In genomic region chr16:86517652-86518258, GRCh38 we compare ENCODE assay signal across 8 cellular contexts. TPM values are rescaled to one million over a fixed set of nuclear protein-coding genes. Genes with fewer than 3 reads are reported as not detected.
DNase-seq lines count a peak whose midpoint lies in the region; ATAC-seq, FAIRE-seq and TF ChIP-seq lines count a peak whose summit lies in the region.

No MANE protein-coding gene starts in this region.

- H3K27ac ChIP-seq in WERI-Rb-1 (no peak overlapping the region), foreskin keratinocyte (no peak overlapping the region)

- H3K27me3 ChIP-seq in WERI-Rb-1 (ENCODE audit: insufficient read depth, low read depth, severe bottlenecking) (peaks cover 43% of the 10 kb centered on the region), foreskin keratinocyte (peaks cover 75% of the 10 kb centered on the region)

- peak; percentile 92 for FAIRE-seq in HTR-8/SVneo (lab: Jason Lieb, UNC)

- H3K4me1 ChIP-seq in foreskin keratinocyte: peaks cover 3% of the 10 kb centered on the region

- no peak overlapping the region for H3K4me3 Mint-ChIP-seq in osteocyte (ENCODE audit: unreplicated experiment)

- peaks cover 3% of the 10 kb centered on the region for H3K36me3 Mint-ChIP-seq in osteocyte (ENCODE audit: unreplicated experiment)

- H3K27ac Mint-ChIP-seq in osteocyte (ENCODE audit: unreplicated experiment): no peak overlapping the region

- DNase-seq in Daoy (ENCODE audit: low read depth) (peak; percentile 75), HTR-8/SVneo (ENCODE audit: insufficient read length, low spot score) (peak; percentile 82), WERI-Rb-1 (peak; percentile 54), foreskin keratinocyte (no peak), osteocyte (ENCODE audit: extremely low spot score, unreplicated experiment) (no peak), NCI-H187 (lab: John Stamatoyannopoulos, UW) (no peak)

- TF ChIP-seq CTCF in WERI-Rb-1 (IDR thresholded peaks at IDR 0.05; ENCODE audit: low read depth, low read length) (peak; percentile 74), foreskin keratinocyte (conservative IDR thresholded peaks at IDR 0.05) (peak; percentile 72), osteocyte (IDR thresholded peaks at IDR 0.05) (peak; percentile 85)

- ATAC-seq in foreskin keratinocyte: peak; percentile 53
- no peak for ATAC-seq in HG02870 (IDR thresholded peaks at IDR 0.05; ENCODE audit: unreplicated experiment)
- ATAC-seq in HG02642 (IDR thresholded peaks at IDR 0.05; ENCODE audit: poor library complexity, unreplicated experiment): no peak

- no peaks in the 10 kb centered on the region for H3K36me3 ChIP-seq in WERI-Rb-1

- H3K4me1 Mint-ChIP-seq in osteocyte (ENCODE audit: unreplicated experiment): peaks cover 8% of the 10 kb centered on the region

- H3K4me3 ChIP-seq in WERI-Rb-1 (ENCODE audit: low read depth, low read length): no peak overlapping the region

- H3K9me3 Mint-ChIP-seq in osteocyte (ENCODE audit: unreplicated experiment): no peaks in the 10 kb centered on the region

- H3K9me3 ChIP-seq in WERI-Rb-1 (ENCODE audit: severe bottlenecking): no peaks in the 10 kb centered on the region

- H3K27me3 Mint-ChIP-seq in osteocyte (ENCODE audit: unreplicated experiment): peaks cover 79% of the 10 kb centered on the region

RNA-seq across cellular contexts. Expression of gene FOXF1, which starts 7.4 kb away (rescaled TPM):
- total RNA-seq in Daoy (2014; rRNA removed; shearing (Covaris generic)): 2.1 and 2.2 TPM in 2 replicates
- total RNA-seq in foreskin keratinocyte: not detected in 2 replicates
- not detected in 2 replicates for polyA plus RNA-seq in foreskin keratinocyte
- total RNA-seq in osteocyte: not detected in 2 replicates

RNA-seq across cellular contexts. Expression of gene MTHFSD, which starts 37.3 kb away (rescaled TPM):
- 6.5 and 13.9 TPM in 2 replicates for total RNA-seq in Daoy (2014; rRNA removed; shearing (Covaris generic))
- total RNA-seq in foreskin keratinocyte: 12.7 and 13.1 TPM in 2 replicates
- 6.9 and 7.3 TPM in 2 replicates for polyA plus RNA-seq in foreskin keratinocyte
- 12.1 and 14.1 TPM in 2 replicates for total RNA-seq in osteocyte

RNA-seq across cellular contexts. Expression of gene FOXC2, which starts 48.9 kb away (rescaled TPM):
- total RNA-seq in Daoy (2014; rRNA removed; shearing (Covaris generic)): 4.6 and 5.4 TPM in 2 replicates
- total RNA-seq in foreskin keratinocyte: not detected in 2 replicates
- not detected in 2 replicates for polyA plus RNA-seq in foreskin keratinocyte
- 91.8 and 93.4 TPM in 2 replicates for total RNA-seq in osteocyte

Comparison
In these comparisons a context has a peak if more than half of its experiments do, and no peak if none do; other contexts are left out.
1. DNase-seq: peak in Daoy (single experiment), HTR-8/SVneo (single experiment) and WERI-Rb-1 (single experiment); none in foreskin keratinocyte (0 of 2), osteocyte (single experiment) and NCI-H187 (0 of 2).
2. RNA of gene FOXC2, which starts 48.9 kb away (total RNA-seq): 91.8 to 93.4 TPM in osteocyte; 4.6 to 5.4 TPM in Daoy and not detected in foreskin keratinocyte; every median in the first group is over 10 times any median in the second.
3. Peak in every context shown above with its lines, with median percentiles within 50 percentile points of each other: CTCF ChIP-seq.